Comparison of ENCODE assay signal across 1 cellular context in genomic region chr12:119989619-119990381, GRCh38.
TF ChIP-seq lines count a peak whose summit lies in the region.

No MANE protein-coding gene starts in this region.

TF ChIP-seq in HepG2, 621 proteins besides CTCF, POLR2A, EP300 and RAD21 (continued from another document and continues in another):
- TF ChIP-seq, protein P1, sequence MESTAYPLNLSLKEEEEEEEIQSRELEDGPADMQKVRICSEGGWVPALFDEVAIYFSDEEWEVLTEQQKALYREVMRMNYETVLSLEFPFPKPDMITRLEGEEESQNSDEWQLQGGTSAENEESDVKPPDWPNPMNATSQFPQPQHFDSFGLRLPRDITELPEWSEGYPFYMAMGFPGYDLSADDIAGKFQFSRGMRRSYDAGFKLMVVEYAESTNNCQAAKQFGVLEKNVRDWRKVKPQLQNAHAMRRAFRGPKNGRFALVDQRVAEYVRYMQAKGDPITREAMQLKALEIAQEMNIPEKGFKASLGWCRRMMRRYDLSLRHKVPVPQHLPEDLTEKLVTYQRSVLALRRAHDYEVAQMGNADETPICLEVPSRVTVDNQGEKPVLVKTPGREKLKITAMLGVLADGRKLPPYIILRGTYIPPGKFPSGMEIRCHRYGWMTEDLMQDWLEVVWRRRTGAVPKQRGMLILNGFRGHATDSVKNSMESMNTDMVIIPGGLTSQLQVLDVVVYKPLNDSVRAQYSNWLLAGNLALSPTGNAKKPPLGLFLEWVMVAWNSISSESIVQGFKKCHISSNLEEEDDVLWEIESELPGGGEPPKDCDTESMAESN (CRISPR knock-in tag; conservative IDR thresholded peaks at IDR 0.05): peak; percentile 91; the same call in 1 of the 2 replicates
- no peak for TF ChIP-seq CEBPG (CRISPR knock-in tag; IDR thresholded peaks at IDR 0.05)
- TF ChIP-seq ZNF224 (CRISPR knock-in tag; IDR thresholded peaks at IDR 0.05): no peak
- no peak for TF ChIP-seq SAFB2 (CRISPR knock-in tag; IDR thresholded peaks at IDR 0.05; ENCODE audit: borderline replicate concordance, low read depth)
- no peak for TF ChIP-seq NFE2L1 (CRISPR knock-in tag; IDR thresholded peaks at IDR 0.05; ENCODE audit: borderline replicate concordance)
- TF ChIP-seq XBP1 (CRISPR knock-in tag; IDR thresholded peaks at IDR 0.05): peak; percentile 63; the same call in 1 of the 2 replicates
- TF ChIP-seq ZFAT (CRISPR knock-in tag; conservative IDR thresholded peaks at IDR 0.05): 0 out of 2 replicates have a peak, but pooled peaks have one; percentile 59
- 0 out of 2 replicates have a peak, but pooled peaks have one; percentile 54 for TF ChIP-seq ZNF589 (CRISPR knock-in tag; conservative IDR thresholded peaks at IDR 0.05)
- 0 out of 2 replicates have a peak, but pooled peaks have one; percentile 27 for TF ChIP-seq NRL (CRISPR knock-in tag; IDR thresholded peaks at IDR 0.05; ENCODE audit: borderline replicate concordance)
- TF ChIP-seq ARID2 (CRISPR knock-in tag; IDR thresholded peaks at IDR 0.05; ENCODE audit: borderline replicate concordance): no peak
- TF ChIP-seq ZNF646 (CRISPR knock-in tag; IDR thresholded peaks at IDR 0.05): no peak
- TF ChIP-seq MEIS1 (CRISPR knock-in tag; IDR thresholded peaks at IDR 0.05; ENCODE audit: borderline replicate concordance): no peak
- TF ChIP-seq KDM5B (CRISPR knock-in tag; IDR thresholded peaks at IDR 0.05; ENCODE audit: borderline replicate concordance): 0 out of 2 replicates have a peak, but pooled peaks have one; percentile 67
- 0 out of 2 replicates have a peak, but pooled peaks have one; percentile 85 for TF ChIP-seq ZSCAN12 (CRISPR knock-in tag; IDR thresholded peaks at IDR 0.05)
- TF ChIP-seq NR3C1 (CRISPR knock-in tag; IDR thresholded peaks at IDR 0.05): no peak
- peak; percentile 93 for TF ChIP-seq SALL1 (CRISPR knock-in tag; IDR thresholded peaks at IDR 0.05)
- TF ChIP-seq JARID2 (CRISPR knock-in tag; IDR thresholded peaks at IDR 0.05; ENCODE audit: insufficient replicate concordance): no peak
- no peak for TF ChIP-seq CREB1 (IDR thresholded peaks at IDR 0.05)
- TF ChIP-seq CREB1 (CRISPR knock-in tag; IDR thresholded peaks at IDR 0.05): no peak
- no peak for TF ChIP-seq SNAI1 (CRISPR knock-in tag; IDR thresholded peaks at IDR 0.05; ENCODE audit: borderline replicate concordance)
- TF ChIP-seq, protein P2, sequence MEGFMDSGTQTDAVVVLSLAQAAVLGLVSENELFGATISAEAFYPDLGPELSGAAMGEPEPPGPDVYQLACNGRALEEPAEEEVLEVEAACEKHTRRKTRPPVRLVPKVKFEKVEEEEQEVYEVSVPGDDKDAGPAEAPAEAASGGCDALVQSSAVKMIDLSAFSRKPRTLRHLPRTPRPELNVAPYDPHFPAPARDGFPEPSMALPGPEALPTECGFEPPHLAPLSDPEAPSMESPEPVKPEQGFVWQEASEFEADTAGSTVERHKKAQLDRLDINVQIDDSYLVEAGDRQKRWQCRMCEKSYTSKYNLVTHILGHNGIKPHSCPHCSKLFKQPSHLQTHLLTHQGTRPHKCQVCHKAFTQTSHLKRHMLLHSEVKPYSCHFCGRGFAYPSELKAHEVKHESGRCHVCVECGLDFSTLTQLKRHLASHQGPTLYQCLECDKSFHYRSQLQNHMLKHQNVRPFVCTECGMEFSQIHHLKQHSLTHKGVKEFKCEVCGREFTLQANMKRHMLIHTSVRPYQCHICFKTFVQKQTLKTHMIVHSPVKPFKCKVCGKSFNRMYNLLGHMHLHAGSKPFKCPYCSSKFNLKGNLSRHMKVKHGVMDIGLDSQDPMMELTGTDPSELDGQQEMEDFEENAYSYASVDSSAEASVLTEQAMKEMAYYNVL (CRISPR knock-in tag; IDR thresholded peaks at IDR 0.05; ENCODE audit: borderline replicate concordance): no peak
- TF ChIP-seq MZF1 (CRISPR knock-in tag; IDR thresholded peaks at IDR 0.05; ENCODE audit: borderline replicate concordance): no peak
- peak; percentile 86; the same call in 1 of the 2 replicates for TF ChIP-seq ZSCAN31 (CRISPR knock-in tag; IDR thresholded peaks at IDR 0.05; ENCODE audit: low read depth)
- TF ChIP-seq ZNF34 (CRISPR knock-in tag; IDR thresholded peaks at IDR 0.05; ENCODE audit: borderline replicate concordance): no peak
- no peak for TF ChIP-seq NR2F1 (CRISPR knock-in tag; IDR thresholded peaks at IDR 0.05)
- 0 out of 2 replicates have a peak, but pooled peaks have one; percentile 37 for TF ChIP-seq ZNF225 (CRISPR knock-in tag; IDR thresholded peaks at IDR 0.05)
- TF ChIP-seq NFKB2 (CRISPR knock-in tag; IDR thresholded peaks at IDR 0.05; ENCODE audit: borderline replicate concordance): peak; percentile 90
- no peak for TF ChIP-seq KAT7 (CRISPR knock-in tag; IDR thresholded peaks at IDR 0.05; ENCODE audit: borderline replicate concordance)
- TF ChIP-seq, protein P3, sequence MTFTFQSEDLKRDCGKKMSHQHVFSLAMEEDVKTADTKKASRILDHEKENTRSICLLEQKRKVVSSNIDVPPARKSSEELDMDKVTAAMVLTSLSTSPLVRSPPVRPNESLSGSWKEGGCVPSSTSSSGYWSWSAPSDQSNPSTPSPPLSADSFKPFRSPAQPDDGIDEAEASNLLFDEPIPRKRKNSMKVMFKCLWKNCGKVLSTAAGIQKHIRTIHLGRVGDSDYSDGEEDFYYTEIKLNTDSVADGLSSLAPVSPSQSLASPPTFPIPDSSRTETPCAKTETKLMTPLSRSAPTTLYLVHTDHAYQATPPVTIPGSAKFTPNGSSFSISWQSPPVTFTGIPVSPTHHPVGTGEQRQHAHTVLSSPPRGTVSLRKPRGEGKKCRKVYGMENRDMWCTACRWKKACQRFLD (CRISPR knock-in tag; IDR thresholded peaks at IDR 0.05; ENCODE audit: borderline replicate concordance): no peak
- no peak for TF ChIP-seq ZNF614 (CRISPR knock-in tag; IDR thresholded peaks at IDR 0.05; ENCODE audit: borderline replicate concordance)
- peak; percentile 32; the same call in 1 of the 2 replicates for TF ChIP-seq EED (CRISPR knock-in tag; IDR thresholded peaks at IDR 0.05)
- no peak for TF ChIP-seq PLRG1 (conservative IDR thresholded peaks at IDR 0.05)
- TF ChIP-seq IRX3 (CRISPR knock-in tag; IDR thresholded peaks at IDR 0.05; ENCODE audit: borderline replicate concordance, low read depth): peak; percentile 79; the same call in 1 of the 2 replicates
- peak in 1 of 2 experiments; percentile 79; a peak in 2 of 4 replicates for TF ChIP-seq KLF16 (CRISPR knock-in tag; IDR thresholded peaks at IDR 0.05)
- TF ChIP-seq, protein P4, sequence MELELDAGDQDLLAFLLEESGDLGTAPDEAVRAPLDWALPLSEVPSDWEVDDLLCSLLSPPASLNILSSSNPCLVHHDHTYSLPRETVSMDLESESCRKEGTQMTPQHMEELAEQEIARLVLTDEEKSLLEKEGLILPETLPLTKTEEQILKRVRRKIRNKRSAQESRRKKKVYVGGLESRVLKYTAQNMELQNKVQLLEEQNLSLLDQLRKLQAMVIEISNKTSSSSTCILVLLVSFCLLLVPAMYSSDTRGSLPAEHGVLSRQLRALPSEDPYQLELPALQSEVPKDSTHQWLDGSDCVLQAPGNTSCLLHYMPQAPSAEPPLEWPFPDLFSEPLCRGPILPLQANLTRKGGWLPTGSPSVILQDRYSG (CRISPR knock-in tag; IDR thresholded peaks at IDR 0.05): peak; percentile 98
- TF ChIP-seq EHMT2 (IDR thresholded peaks at IDR 0.05; ENCODE audit: borderline replicate concordance, low read depth, low read length): no peak
- TF ChIP-seq ZNF354B (CRISPR knock-in tag; IDR thresholded peaks at IDR 0.05): no peak
- TF ChIP-seq TGIF2 (CRISPR knock-in tag; IDR thresholded peaks at IDR 0.05): peak; percentile 96
- TF ChIP-seq, protein P5, sequence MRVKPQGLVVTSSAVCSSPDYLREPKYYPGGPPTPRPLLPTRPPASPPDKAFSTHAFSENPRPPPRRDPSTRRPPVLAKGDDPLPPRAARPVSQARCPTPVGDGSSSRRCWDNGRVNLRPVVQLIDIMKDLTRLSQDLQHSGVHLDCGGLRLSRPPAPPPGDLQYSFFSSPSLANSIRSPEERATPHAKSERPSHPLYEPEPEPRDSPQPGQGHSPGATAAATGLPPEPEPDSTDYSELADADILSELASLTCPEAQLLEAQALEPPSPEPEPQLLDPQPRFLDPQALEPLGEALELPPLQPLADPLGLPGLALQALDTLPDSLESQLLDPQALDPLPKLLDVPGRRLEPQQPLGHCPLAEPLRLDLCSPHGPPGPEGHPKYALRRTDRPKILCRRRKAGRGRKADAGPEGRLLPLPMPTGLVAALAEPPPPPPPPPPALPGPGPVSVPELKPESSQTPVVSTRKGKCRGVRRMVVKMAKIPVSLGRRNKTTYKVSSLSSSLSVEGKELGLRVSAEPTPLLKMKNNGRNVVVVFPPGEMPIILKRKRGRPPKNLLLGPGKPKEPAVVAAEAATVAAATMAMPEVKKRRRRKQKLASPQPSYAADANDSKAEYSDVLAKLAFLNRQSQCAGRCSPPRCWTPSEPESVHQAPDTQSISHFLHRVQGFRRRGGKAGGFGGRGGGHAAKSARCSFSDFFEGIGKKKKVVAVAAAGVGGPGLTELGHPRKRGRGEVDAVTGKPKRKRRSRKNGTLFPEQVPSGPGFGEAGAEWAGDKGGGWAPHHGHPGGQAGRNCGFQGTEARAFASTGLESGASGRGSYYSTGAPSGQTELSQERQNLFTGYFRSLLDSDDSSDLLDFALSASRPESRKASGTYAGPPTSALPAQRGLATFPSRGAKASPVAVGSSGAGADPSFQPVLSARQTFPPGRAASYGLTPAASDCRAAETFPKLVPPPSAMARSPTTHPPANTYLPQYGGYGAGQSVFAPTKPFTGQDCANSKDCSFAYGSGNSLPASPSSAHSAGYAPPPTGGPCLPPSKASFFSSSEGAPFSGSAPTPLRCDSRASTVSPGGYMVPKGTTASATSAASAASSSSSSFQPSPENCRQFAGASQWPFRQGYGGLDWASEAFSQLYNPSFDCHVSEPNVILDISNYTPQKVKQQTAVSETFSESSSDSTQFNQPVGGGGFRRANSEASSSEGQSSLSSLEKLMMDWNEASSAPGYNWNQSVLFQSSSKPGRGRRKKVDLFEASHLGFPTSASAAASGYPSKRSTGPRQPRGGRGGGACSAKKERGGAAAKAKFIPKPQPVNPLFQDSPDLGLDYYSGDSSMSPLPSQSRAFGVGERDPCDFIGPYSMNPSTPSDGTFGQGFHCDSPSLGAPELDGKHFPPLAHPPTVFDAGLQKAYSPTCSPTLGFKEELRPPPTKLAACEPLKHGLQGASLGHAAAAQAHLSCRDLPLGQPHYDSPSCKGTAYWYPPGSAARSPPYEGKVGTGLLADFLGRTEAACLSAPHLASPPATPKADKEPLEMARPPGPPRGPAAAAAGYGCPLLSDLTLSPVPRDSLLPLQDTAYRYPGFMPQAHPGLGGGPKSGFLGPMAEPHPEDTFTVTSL (CRISPR knock-in tag; IDR thresholded peaks at IDR 0.05; ENCODE audit: borderline replicate concordance): no peak
- no peak for TF ChIP-seq ZNF850 (CRISPR knock-in tag; conservative IDR thresholded peaks at IDR 0.05)
- no peak for TF ChIP-seq ZNF350 (CRISPR knock-in tag; IDR thresholded peaks at IDR 0.05; ENCODE audit: borderline replicate concordance, low read depth)
- TF ChIP-seq ATF2 (CRISPR knock-in tag; IDR thresholded peaks at IDR 0.05): peak; percentile 45; the same call in 1 of the 2 replicates
- TF ChIP-seq ZMAT3 (CRISPR knock-in tag; conservative IDR thresholded peaks at IDR 0.05): peak; percentile 97
- TF ChIP-seq ZFP41 (CRISPR knock-in tag; IDR thresholded peaks at IDR 0.05; ENCODE audit: borderline replicate concordance): no peak
- 0 out of 2 replicates have a peak, but pooled peaks have one; percentile 44 for TF ChIP-seq RELA (CRISPR knock-in tag; IDR thresholded peaks at IDR 0.05)
- TF ChIP-seq ZNF570 (CRISPR knock-in tag; IDR thresholded peaks at IDR 0.05; ENCODE audit: borderline replicate concordance): no peak
- peak; percentile 20; the same call in 1 of the 2 replicates for TF ChIP-seq FOXK1 (CRISPR knock-in tag; IDR thresholded peaks at IDR 0.05; ENCODE audit: borderline replicate concordance, low read depth)
- TF ChIP-seq ZNF720 (CRISPR knock-in tag; IDR thresholded peaks at IDR 0.05): no peak
